ENCODE assay signal across 8 cellular contexts in the genomic region with DNA sequence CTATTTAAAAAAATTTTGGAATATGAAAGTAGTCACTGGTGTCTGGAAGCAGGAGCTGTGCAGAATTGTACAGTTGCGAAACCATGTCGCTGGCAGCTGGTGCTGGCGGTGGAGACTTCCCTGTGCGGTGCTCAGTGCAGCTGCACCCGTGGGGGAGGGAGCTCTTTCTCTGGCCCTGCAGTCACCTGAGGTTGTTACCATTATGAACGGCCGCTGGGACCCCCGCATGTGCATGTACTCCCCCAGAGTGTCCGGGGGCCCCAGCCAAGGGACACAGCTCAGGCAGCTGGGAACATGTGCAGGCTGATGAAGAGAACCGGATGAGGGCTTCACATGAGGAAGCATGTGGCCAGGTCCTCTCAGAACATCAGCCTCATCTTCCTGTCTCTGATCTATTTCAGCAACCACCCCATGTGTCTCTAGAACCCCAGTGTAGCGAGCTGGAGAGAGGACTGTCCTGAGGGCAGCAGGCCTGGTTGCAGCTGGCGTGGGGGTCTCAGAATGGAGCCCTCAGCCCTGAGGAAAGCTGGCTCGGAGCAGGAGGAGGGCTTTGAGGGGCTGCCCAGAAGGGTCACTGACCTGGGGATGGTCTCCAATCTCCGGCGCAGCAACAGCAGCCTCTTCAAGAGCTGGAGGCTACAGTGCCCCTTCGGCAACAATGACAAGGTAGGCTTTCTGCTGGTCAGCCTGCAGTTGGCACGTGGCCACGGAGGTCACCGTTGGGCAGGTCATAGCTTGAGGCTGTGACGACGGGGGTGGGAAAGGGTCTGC. TPM values are rescaled to one million over a fixed set of nuclear protein-coding genes. Genes with fewer than 3 reads are reported as not detected.
DNase-seq lines count a peak whose midpoint lies in the region; ATAC-seq lines count a peak whose summit lies in the region.

TSS of gene TRPM2 (plus strand) at position 422 of the 771 bp plus-strand sequence. CDS start at position 502, 80 bp downstream.

- DNase-seq in Ammon's horn (ENCODE audit: low spot score) (peak; percentile 71), UCSD-AML1 (lab: John Stamatoyannopoulos, UW; ENCODE audit: unreplicated experiment) (peak; percentile 69), cardiac septum (ENCODE audit: low spot score) (peak; percentile 91), substantia nigra (lab: John Stamatoyannopoulos, UW) (peak in 9 of 49 donors; percentile 15 to 64 (median 38)), NCI-H345 (lab: John Stamatoyannopoulos, UW) (no peak), NCI-H1105 treated with DMSO at 0.1 percent for 48 hours (lab: John Stamatoyannopoulos, UW) (no peak)

- intact Hi-C loops in cardiac septum (cut with DNase I) = no loop called here

- peak; percentile 49 for ATAC-seq in GM21737 (IDR thresholded peaks at IDR 0.05; ENCODE audit: unreplicated experiment)
- ATAC-seq in GM18870 (IDR thresholded peaks at IDR 0.05; ENCODE audit: unreplicated experiment) = no peak

- peak within 1 kb of the TSS; percentile 68 for H3K27ac ChIP-seq in substantia nigra (ENCODE audit: low read depth, low read length, poor library complexity, severe bottlenecking)

RNA-seq across cellular contexts. Expression of gene TRPM2, which starts in this region (rescaled TPM):
- total RNA-seq in cardiac septum = 1.2 TPM

Comparison
In these comparisons a context has a peak if more than half of its experiments do, and no peak if none do; other contexts are left out.
1. DNase-seq: peak in Ammon's horn (single experiment), UCSD-AML1 (single experiment) and cardiac septum (single experiment); none in NCI-H345 (single experiment) and NCI-H1105 treated with DMSO at 0.1 percent for 48 hours (single experiment).